ENCODE assay signal across 1 cellular context in genomic region chr3:193003624-193004023, GRCh38.
TF ChIP-seq lines count a peak whose summit lies in the region.
"Not testable (repeated sequence)": the region's sequence is repeated elsewhere in the genome, so short reads cannot be mapped to it uniquely, and the experiment has no call there.

No MANE protein-coding gene starts in this region.

- H3K4me1 ChIP-seq in HEK293 (ENCODE audit: control insufficient read depth, insufficient read depth, low read length): not testable (repeated sequence)

- TF ChIP-seq CTCF in HEK293 (tag by site-specific recombination; IDR thresholded peaks at IDR 0.05): not testable (repeated sequence)

- CTCF ChIA-PET in HEK293 (lab: Yijun Ruan, JAX): not testable (repeated sequence)

- not testable (repeated sequence) for H3K9me3 ChIP-seq in HEK293 (ENCODE audit: control insufficient read depth, insufficient read depth, low read depth, low read length)

- H3K4me3 ChIP-seq in HEK293 (ENCODE audit: low read depth, low read length): not testable (repeated sequence)

- POLR2A ChIA-PET in HEK293 (lab: Yijun Ruan, JAX): not testable (repeated sequence)

- not testable (repeated sequence) for H3K27ac ChIP-seq in HEK293 (ENCODE audit: extremely low read depth, low read depth, low read length)

- H3K36me3 ChIP-seq in HEK293 (ENCODE audit: control insufficient read depth in 2 of 2, insufficient read depth in 1 of 2, low read length in 2 of 2): not testable (repeated sequence)

TF ChIP-seq in HEK293, 187 proteins besides CTCF, POLR2A, EP300 and RAD21 (continues in another document):
- TF ChIP-seq ZNF18 (tag by site-specific recombination; IDR thresholded peaks at IDR 0.05) (0 out of 2 replicates have a peak, but pooled peaks have one; percentile 12), TSHZ1 (tag by site-specific recombination; IDR thresholded peaks at IDR 0.05; ENCODE audit: borderline replicate concordance) (0 out of 2 replicates have a peak, but pooled peaks have one; percentile 34), PRDM10 (tag by site-specific recombination; IDR thresholded peaks at IDR 0.05) (0 out of 2 replicates have a peak, but pooled peaks have one; percentile 14), KLF8 (tag by site-specific recombination; IDR thresholded peaks at IDR 0.05) (peak; percentile 72), ZXDB (tag by site-specific recombination; IDR thresholded peaks at IDR 0.05) (peak; percentile 88), ZNF391 (tag by site-specific recombination; IDR thresholded peaks at IDR 0.05; ENCODE audit: borderline replicate concordance, low read depth) (0 out of 2 replicates have a peak, but pooled peaks have one; percentile 37), FEZF1 (tag by site-specific recombination; IDR thresholded peaks at IDR 0.05) (peak; percentile 84), KLF1 (tag by site-specific recombination; IDR thresholded peaks at IDR 0.05) (peak; percentile 33; the same call in 1 of the 2 replicates), ZNF843 (tag by site-specific recombination; IDR thresholded peaks at IDR 0.05) (peak; percentile 86), GLIS1 (tag by site-specific recombination; IDR thresholded peaks at IDR 0.05) (peak; percentile 48; the same call in 1 of the 2 replicates), GFI1B (tag by site-specific recombination; IDR thresholded peaks at IDR 0.05) (peak; percentile 37; the same call in 1 of the 2 replicates), GLI2 (tag by site-specific recombination; IDR thresholded peaks at IDR 0.05; ENCODE audit: borderline replicate concordance, low read depth) (peak; percentile 40; the same call in 1 of the 2 replicates), OSR2 (tag by site-specific recombination; IDR thresholded peaks at IDR 0.05) (peak; percentile 23; the same call in 1 of the 2 replicates), ZNF629 (tag by site-specific recombination; IDR thresholded peaks at IDR 0.05) (peak; percentile 52), PRDM4 (tag by site-specific recombination; IDR thresholded peaks at IDR 0.05) (peak; percentile 89)
- TF ChIP-seq, protein P1, sequence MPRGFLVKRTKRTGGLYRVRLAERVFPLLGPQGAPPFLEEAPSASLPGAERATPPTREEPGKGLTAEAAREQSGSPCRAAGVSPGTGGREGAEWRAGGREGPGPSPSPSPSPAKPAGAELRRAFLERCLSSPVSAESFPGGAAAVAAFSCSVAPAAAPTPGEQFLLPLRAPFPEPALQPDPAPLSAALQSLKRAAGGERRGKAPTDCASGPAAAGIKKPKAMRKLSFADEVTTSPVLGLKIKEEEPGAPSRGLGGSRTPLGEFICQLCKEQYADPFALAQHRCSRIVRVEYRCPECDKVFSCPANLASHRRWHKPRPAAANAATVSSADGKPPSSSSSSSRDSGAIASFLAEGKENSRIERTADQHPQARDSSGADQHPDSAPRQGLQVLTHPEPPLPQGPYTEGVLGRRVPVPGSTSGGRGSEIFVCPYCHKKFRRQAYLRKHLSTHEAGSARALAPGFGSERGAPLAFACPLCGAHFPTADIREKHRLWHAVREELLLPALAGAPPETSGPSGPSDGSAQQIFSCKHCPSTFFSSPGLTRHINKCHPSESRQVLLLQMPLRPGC (tag by site-specific recombination; IDR thresholded peaks at IDR 0.05): peak; percentile 41; the same call in 1 of the 2 replicates
